In genomic region chr7:5671053-5671452, GRCh38 we compare ENCODE assay signal across 13 cellular contexts.
DNase-seq lines count a peak whose midpoint lies in the region; ATAC-seq, FAIRE-seq and TF ChIP-seq lines count a peak whose summit lies in the region.
"Had no signal": no experiment of that assay in that cellular context is flagged by ENCODE, and none has a peak within 500 bp of the region (broad histone marks: within the 10 kb centered on the region; RNA-seq: fewer than 3 reads in every experiment).

No MANE protein-coding gene starts in this region.

- H3K9me3 Mint-ChIP-seq in CD4-positive, alpha-beta memory T cell, result no peaks in the 10 kb centered on the region

- TF ChIP-seq CTCF in SK-N-SH (IDR thresholded peaks at IDR 0.05) (no peak), bronchial epithelial cell (IDR thresholded peaks at IDR 0.05; ENCODE audit: insufficient read depth, low read length, severe bottlenecking) (no peak)

- H3K79me2 ChIP-seq in SK-N-SH (ENCODE audit: insufficient read depth), result peaks cover 33% of the 10 kb centered on the region

- intact Hi-C loops in CD4-positive, alpha-beta memory T cell (cut with micrococcal nuclease), result no loop called here

- H2AFZ ChIP-seq in SK-N-SH (ENCODE audit: low read depth), result no peak overlapping the region

- H3K9me2 ChIP-seq in SK-N-SH, result no peaks in the 10 kb centered on the region

- peaks cover 6 to 37% of the 10 kb centered on the region in 2 experiments; a peak in 2 of 4 replicates for H3K4me1 ChIP-seq in SK-N-SH (ENCODE audit: control insufficient read depth in 1 of 2, insufficient read depth in 2 of 2, low read depth in 1 of 2, low read length in 1 of 2)
- no peaks in the 10 kb centered on the region for H3K4me1 ChIP-seq in CD4-positive, alpha-beta memory T cell (ENCODE audit: insufficient read depth, low read length)

- H3K9me3 ChIP-seq in SK-N-SH, result no peaks in the 10 kb centered on the region
- H3K9me3 ChIP-seq in CD4-positive, alpha-beta memory T cell (ENCODE audit: control insufficient read depth in 1 of 2, low read length in 2 of 2), result no peaks in the 10 kb centered on the region

- CTCF ChIA-PET in SK-N-SH (lab: Yijun Ruan, JAX), result interaction anchor here (0.7 to 5.1 kb wide), 10 partner anchors 11 to 316 kb away, joined by 3 to 23 read pairs (median 6); no protein-coding TSS in a partner anchor
- CTCF ChIA-PET in CD4-positive, alpha-beta memory T cell (lab: Charles Lee; ENCODE audit: partially characterized antibody), result interaction anchor here (1.2 to 2.9 kb wide), 2 partner anchors 33 to 176 kb away, joined by 3 to 11 read pairs; no protein-coding TSS in a partner anchor

- POLR2A ChIA-PET in SK-N-SH (lab: Yijun Ruan, JAX), result no interaction called here
- POLR2A ChIA-PET in CD4-positive, alpha-beta memory T cell (lab: Charles Lee; ENCODE audit: partially characterized antibody), result no interaction called here

- peak overlapping the region in 1 of 8 donors; percentile 37 for H3K4me3 Mint-ChIP-seq in CD4-positive, alpha-beta memory T cell

- peaks cover 15 to 49% of the 10 kb centered on the region in 2 donors for H3K36me3 Mint-ChIP-seq in CD4-positive, alpha-beta memory T cell

- no peaks in the 10 kb centered on the region for H3K27me3 Mint-ChIP-seq in CD4-positive, alpha-beta memory T cell

- no peaks in the 10 kb centered on the region for H3K27me3 ChIP-seq in SK-N-SH (ENCODE audit: insufficient read depth)
- H3K27me3 ChIP-seq in bronchial epithelial cell (ENCODE audit: control insufficient read depth, insufficient read depth, low read length), result no peaks in the 10 kb centered on the region
- H3K27me3 ChIP-seq in CD4-positive, alpha-beta memory T cell (ENCODE audit: insufficient read depth, low read length), result no peaks in the 10 kb centered on the region

- H3F3A ChIP-seq in SK-N-SH (replicated peaks; ENCODE audit: insufficient read depth), result peaks cover 5% of the 10 kb centered on the region

- no peak overlapping the region for H3K4me3 ChIP-seq in SK-N-SH (ENCODE audit: low read depth in 2 of 2, low read length in 1 of 2)
- H3K4me3 ChIP-seq in bronchial epithelial cell (ENCODE audit: low read depth, low read length), result no peak overlapping the region
- no peak overlapping the region for H3K4me3 ChIP-seq in CD4-positive, alpha-beta memory T cell (ENCODE audit: low read length in 2 of 2)
- H3K4me3 ChIP-seq: smooth muscle cell had no signal

- H3K9ac ChIP-seq in SK-N-SH, result no peak overlapping the region

- TF ChIP-seq RAD21 in SK-N-SH (IDR thresholded peaks at IDR 0.05; ENCODE audit: low read length), result no peak; the same call in 1 of the 2 replicates

- H3K27ac ChIP-seq in SK-N-SH (ENCODE audit: low read depth in 2 of 2, low read length in 1 of 2) (peak overlapping the region in 1 of 2 experiments; percentile 3; a peak in 1 of 4 replicates), temporal lobe (ENCODE audit: low read depth, low read length) (peak overlapping the region; percentile 14)
- no peak overlapping the region for H3K27ac ChIP-seq in CD4-positive, alpha-beta memory T cell (ENCODE audit: low read depth, low read length)
- H3K27ac ChIP-seq: VCaP had no signal

- FAIRE-seq in bronchial epithelial cell (lab: Jason Lieb, UNC), result no peak

- no peaks in the 10 kb centered on the region for H4K20me1 ChIP-seq in SK-N-SH (ENCODE audit: insufficient read depth)

- H3K4me1 Mint-ChIP-seq in CD4-positive, alpha-beta memory T cell, result peaks cover 10 to 17% (median 13%) of the 10 kb centered on the region in 4 donors

- 38% methylated on average over 1 of the region's 1 CpG for WGBS in SK-N-SH (ENCODE audit: low lambda C conversion rate)

- ATAC-seq in SK-N-SH treated with all-trans-retinoic acid at 6 μM for 48 hours, result no peak; the same call in 2 of the 3 replicates
- ATAC-seq in activated CD4-positive, CD25-positive, alpha-beta regulatory T cell treated with anti-CD3 and anti-CD28 coated beads, Interleukin-2, amount 50 U/mL, for 24 hours, result no peak

- H3K27ac Mint-ChIP-seq in CD4-positive, alpha-beta memory T cell, result peak overlapping the region in 1 of 7 donors; percentile 4

- H3K36me3 ChIP-seq in SK-N-SH (replicated peaks in 1 of 2; ENCODE audit: control insufficient read depth in 1 of 2, insufficient read depth in 2 of 2, low read length in 1 of 2), result peaks cover 0 to 19% of the 10 kb centered on the region in 2 experiments
- no peaks in the 10 kb centered on the region for H3K36me3 ChIP-seq in bronchial epithelial cell (ENCODE audit: control insufficient read depth, insufficient read depth, low read length)
- peaks cover 11% of the 10 kb centered on the region for H3K36me3 ChIP-seq in CD4-positive, alpha-beta memory T cell (ENCODE audit: insufficient read depth, low read length)

- H3K4me2 ChIP-seq in SK-N-SH, result no peak overlapping the region

- no peak for DNase-seq in SK-N-SH
- DNase-seq in bronchial epithelial cell (ENCODE audit: low read depth), result peak; percentile 51
- peak; percentile 47 for DNase-seq in medulla oblongata (ENCODE audit: extremely low spot score)
- no peak for DNase-seq in CD4-positive, alpha-beta memory T cell
- no peak for DNase-seq in NCI-H774 (lab: John Stamatoyannopoulos, UW)
- DNase-seq: ACHN, dermis blood vessel endothelial cell, NCI-H2029 treated with DMSO at 0.1 percent for 48 hours had no signal

- TF ChIP-seq EP300 in SK-N-SH (IDR thresholded peaks at IDR 0.05; ENCODE audit: borderline replicate concordance in 1 of 2, low read depth in 1 of 2, low read length in 1 of 2), result no peak

TF ChIP-seq in SK-N-SH, 30 proteins besides CTCF, POLR2A, EP300 and RAD21:
- TF ChIP-seq MXI1 (IDR thresholded peaks at IDR 0.05; ENCODE audit: low read depth, low read length) (peak; percentile 86), IRF3 (IDR thresholded peaks at IDR 0.05; ENCODE audit: low read depth, low read length) (no peak)

TF ChIP-seq in SK-N-SH treated with all-trans-retinoic acid at 6 μM for 48 hours, 23 proteins besides CTCF, POLR2A, EP300 and RAD21 (continues in another document):
- TF ChIP-seq OSR1 (CRISPR knock-in tag; IDR thresholded peaks at IDR 0.05) (no peak), TCF4 (CRISPR knock-in tag; IDR thresholded peaks at IDR 0.05; ENCODE audit: borderline replicate concordance) (no peak), BACH2 (CRISPR knock-in tag; IDR thresholded peaks at IDR 0.05; ENCODE audit: borderline replicate concordance) (no peak), CSRNP3 (CRISPR knock-in tag; IDR thresholded peaks at IDR 0.05) (no peak), GLIS3 (CRISPR knock-in tag; IDR thresholded peaks at IDR 0.05) (no peak), ZFP3 (CRISPR knock-in tag; IDR thresholded peaks at IDR 0.05) (no peak), TSHZ2 (CRISPR knock-in tag; IDR thresholded peaks at IDR 0.05) (no peak), ARNTL (CRISPR knock-in tag; IDR thresholded peaks at IDR 0.05; ENCODE audit: borderline replicate concordance, low read depth) (no peak), CSDC2 (CRISPR knock-in tag; IDR thresholded peaks at IDR 0.05) (no peak), RARB (CRISPR knock-in tag; IDR thresholded peaks at IDR 0.05) (no peak), TOX (CRISPR knock-in tag; IDR thresholded peaks at IDR 0.05; ENCODE audit: borderline replicate concordance) (no peak), SNAI2 (CRISPR knock-in tag; IDR thresholded peaks at IDR 0.05) (no peak), CREB5 (CRISPR knock-in tag; IDR thresholded peaks at IDR 0.05; ENCODE audit: low read depth) (no peak), ESRRG (CRISPR knock-in tag; IDR thresholded peaks at IDR 0.05) (no peak)

Comparison
In these comparisons a context has a peak if more than half of its experiments do, and no peak if none do; other contexts are left out.
1. DNase-seq: peak in bronchial epithelial cell (single experiment) and medulla oblongata (single experiment); none in SK-N-SH (single experiment), CD4-positive, alpha-beta memory T cell (0 of 5) and NCI-H774 (single experiment).